Comparison of ENCODE assay signal across 22 cellular contexts in genomic region chr5:168590666-168591065, GRCh38.
"Had no signal": no experiment of that assay in that cellular context is flagged by ENCODE, and none has a peak within 500 bp of the region (broad histone marks: within the 10 kb centered on the region; RNA-seq: fewer than 3 reads in every experiment).

No MANE protein-coding gene starts in this region.

- FAIRE-seq: TTC549 had no signal

- H3K36me3 Mint-ChIP-seq: activated naive CD4-positive, alpha-beta T cell treated with anti-CD3 and anti-CD28 coated beads, Interleukin-2, amount 10 ng/mL, durations not matched to agents 7 days and 5 days; T-cell had no signal

- DNase-seq: activated CD4-positive, alpha-beta memory T cell treated with anti-CD3 and anti-CD28 coated beads for 36 hours; activated CD4-positive, alpha-beta T cell treated with anti-CD3 and anti-CD28 coated beads, Interleukin-2, amount 10 ng/mL, durations not matched to agents 7 days and 5 days; activated CD4-positive, CD25-positive, alpha-beta regulatory T cell; activated gamma-delta T cell; activated naive CD4-positive, alpha-beta T cell treated with anti-CD3 and anti-CD28 coated beads, Interleukin-2, amount 10 ng/mL, durations not matched to agents 7 days and 5 days; activated naive CD8-positive, alpha-beta T cell treated with anti-CD3 and anti-CD28 coated beads for 36 hours; activated T-cell treated with anti-CD3 and anti-CD28 coated beads for 4 hours; activated T-cell treated with anti-CD3 and anti-CD28 coated beads, Interleukin-2, amount 50 U/mL, for 48 hours; anterior cingulate cortex; NCI-H1105 treated with DMSO at 0.1 percent for 48 hours; NCI-H146; NCI-H187 treated with DMSO at 0.1 percent for 48 hours; NCI-H2081 treated with DMSO at 0.1 percent for 48 hours; NCI-H2171; NCI-H2227 treated with DMSO at 0.1 percent for 48 hours; NCI-H526; SHP77 treated with DMSO at 0.1 percent for 48 hours; T-cell; T-helper 2 cell; T1000 had no signal

- H3K27ac Mint-ChIP-seq: activated CD4-positive, alpha-beta memory T cell treated with anti-CD3 and anti-CD28 coated beads for 36 hours; activated CD4-positive, alpha-beta T cell treated with anti-CD3 and anti-CD28 coated beads, Interleukin-2, amount 10 ng/mL, durations not matched to agents 7 days and 5 days; activated naive CD4-positive, alpha-beta T cell treated with anti-CD3 and anti-CD28 coated beads, Interleukin-2, amount 10 ng/mL, durations not matched to agents 7 days and 5 days; activated naive CD8-positive, alpha-beta T cell treated with anti-CD3 and anti-CD28 coated beads for 36 hours; activated T-helper 17 cell treated with anti-CD3 and anti-CD28 coated beads, Interleukin-2, amount 50 U/mL, for 72 hours; T-cell had no signal

- H3K4me1 Mint-ChIP-seq: activated CD4-positive, alpha-beta T cell treated with anti-CD3 and anti-CD28 coated beads, Interleukin-2, amount 10 ng/mL, durations not matched to agents 7 days and 5 days; activated naive CD4-positive, alpha-beta T cell treated with anti-CD3 and anti-CD28 coated beads, Interleukin-2, amount 10 ng/mL, durations not matched to agents 7 days and 5 days; activated naive CD8-positive, alpha-beta T cell treated with anti-CD3 and anti-CD28 coated beads for 36 hours; activated T-helper 17 cell treated with anti-CD3 and anti-CD28 coated beads, Interleukin-2, amount 50 U/mL, for 72 hours; T-cell had no signal

- H3K4me3 Mint-ChIP-seq: activated CD4-positive, alpha-beta memory T cell treated with anti-CD3 and anti-CD28 coated beads for 36 hours; activated CD4-positive, alpha-beta T cell treated with anti-CD3 and anti-CD28 coated beads, Interleukin-2, amount 10 ng/mL, durations not matched to agents 7 days and 5 days; activated naive CD4-positive, alpha-beta T cell treated with anti-CD3 and anti-CD28 coated beads, Interleukin-2, amount 10 ng/mL, durations not matched to agents 7 days and 5 days; activated naive CD8-positive, alpha-beta T cell treated with anti-CD3 and anti-CD28 coated beads for 36 hours; activated T-helper 17 cell treated with anti-CD3 and anti-CD28 coated beads, Interleukin-2, amount 50 U/mL, for 72 hours; T-cell had no signal

- ATAC-seq: activated T-helper 17 cell treated with anti-CD3 and anti-CD28 coated beads, Interleukin-2, amount 50 U/mL, for 72 hours; T-cell had no signal

- H3K9me3 Mint-ChIP-seq: activated CD4-positive, alpha-beta memory T cell treated with anti-CD3 and anti-CD28 coated beads for 36 hours; activated CD4-positive, alpha-beta T cell treated with anti-CD3 and anti-CD28 coated beads, Interleukin-2, amount 10 ng/mL, durations not matched to agents 7 days and 5 days; activated naive CD4-positive, alpha-beta T cell treated with anti-CD3 and anti-CD28 coated beads, Interleukin-2, amount 10 ng/mL, durations not matched to agents 7 days and 5 days; activated naive CD8-positive, alpha-beta T cell treated with anti-CD3 and anti-CD28 coated beads for 36 hours; T-cell had no signal
